In the genomic region with DNA sequence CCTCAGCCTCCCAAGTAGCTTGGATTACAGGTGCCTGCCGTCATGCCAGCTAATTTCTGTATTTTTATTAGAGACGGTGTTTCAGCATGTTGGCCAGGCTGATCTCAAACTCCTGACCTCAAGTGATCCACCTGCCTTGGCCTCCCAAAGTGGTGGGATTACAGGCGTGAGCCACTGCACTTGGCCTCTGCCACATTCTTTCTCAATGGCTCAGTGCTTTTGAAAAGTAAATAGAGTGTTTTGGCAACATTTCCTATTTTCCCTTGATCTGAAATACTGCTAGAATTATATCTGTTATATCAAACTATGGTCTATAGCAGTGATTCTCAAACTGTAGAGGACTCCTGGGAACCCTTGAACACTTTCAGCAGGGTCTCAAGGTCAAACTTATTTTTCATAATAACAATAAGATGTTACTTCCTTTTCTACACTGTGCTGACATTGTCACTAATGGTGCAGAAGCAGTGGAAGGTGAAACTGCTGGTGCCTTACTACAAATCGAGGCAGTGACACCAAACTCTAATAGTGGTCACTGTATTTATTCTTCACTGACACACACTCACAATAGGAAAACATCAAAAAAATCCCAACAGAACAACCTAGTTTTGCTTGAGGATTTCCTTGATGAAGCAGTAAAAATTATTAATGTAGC, we compare ENCODE assay signal across 15 cellular contexts. TPM values are rescaled to one million over a fixed set of nuclear protein-coding genes. Genes with fewer than 3 reads are reported as not detected.
DNase-seq lines count a peak whose midpoint lies in the region; ATAC-seq, FAIRE-seq and TF ChIP-seq lines count a peak whose summit lies in the region.
"Had no signal": no experiment of that assay in that cellular context is flagged by ENCODE, and none has a peak within 500 bp of the region (broad histone marks: within the 10 kb centered on the region; RNA-seq: fewer than 3 reads in every experiment).

No MANE protein-coding gene starts in this region.

- H3K4me2 ChIP-seq in A549: peak overlapping the region; percentile 42
- H3K4me2 ChIP-seq: GM23338 had no signal

- TF ChIP-seq EP300 in A549 (IDR thresholded peaks at IDR 0.05): no peak

- DNase-seq in A549 (ENCODE audit: low read depth in 1 of 2, low spot score in 1 of 2) (no peak), adipocyte (ENCODE audit: low read depth) (peak; percentile 44), GM10266 (ENCODE audit: extremely low spot score) (no peak), NCI-H2196 treated with DMSO at 0.1 percent for 48 hours (lab: John Stamatoyannopoulos, UW; ENCODE audit: unreplicated experiment) (no peak), erythroblast (lab: John Stamatoyannopoulos, UW) (no peak)
- DNase-seq: activated CD4-positive, alpha-beta T cell treated with anti-CD3 and anti-CD28 coated beads for 48 hours; AML-193; effector CD8-positive, alpha-beta T cell; NCI-H2171; SIG-M5; stimulated activated naive CD8-positive, alpha-beta T cell treated with anti-CD3 and anti-CD28 coated beads, Interleukin-15, Interleukin-2, amounts not matched to agents 100 U/mL and 50 U/mL, for 24 hours had no signal

- no peak overlapping the region for H3K9ac ChIP-seq in adipocyte (ENCODE audit: low read length)

- TF ChIP-seq RAD21 in A549 (conservative IDR thresholded peaks at IDR 0.05 in 1 of 2, IDR thresholded peaks at IDR 0.05 in 1 of 2): no peak

- no peak overlapping the region for H3K4me3 ChIP-seq in A549
- no peak overlapping the region for H3K4me3 ChIP-seq in adipocyte (ENCODE audit: low read length)
- H3K4me3 ChIP-seq: GM23338 had no signal

- CTCF ChIA-PET in A549 (lab: Yijun Ruan, JAX): interaction anchor here (11.6 kb wide), 1 partner anchor 20 kb away, joined by 68 read pairs; no protein-coding TSS in a partner anchor

- TF ChIP-seq CTCF in A549 (IDR thresholded peaks at IDR 0.05) (no peak), GM10266 (IDR thresholded peaks at IDR 0.05; ENCODE audit: control insufficient read depth, insufficient read depth, low read depth, missing control alignments) (no peak)

- TF ChIP-seq POLR2A in A549 (IDR thresholded peaks at IDR 0.05; ENCODE audit: low read length) (no peak), erythroblast (IDR thresholded peaks at IDR 0.05; ENCODE audit: low read length) (no peak)

- peaks cover 2% of the 10 kb centered on the region; the same call in 1 of the 3 replicates for H3K9me3 ChIP-seq in A549
- no peaks in the 10 kb centered on the region for H3K9me3 ChIP-seq in adipocyte (ENCODE audit: control insufficient read depth, low read length)

- no peaks in the 10 kb centered on the region for H3K27me3 ChIP-seq in adipocyte (replicated peaks; ENCODE audit: control insufficient read depth, insufficient read depth, low read length)

- WGBS in A549 (ENCODE audit: missing lambda C conversion rate): 40% methylated on average over 4 of the region's 4 CpGs

- POLR2A ChIA-PET in A549 (lab: Yijun Ruan, JAX): no interaction called here

- no peak for FAIRE-seq in A549 (lab: Jason Lieb, UNC)

- no peaks in the 10 kb centered on the region for H3K36me3 ChIP-seq in adipocyte (ENCODE audit: control insufficient read depth, insufficient read depth, low read length, severe bottlenecking)

- peak overlapping the region; percentile 45 to 74 for H3K27ac ChIP-seq in A549

- H3K4me1 ChIP-seq in A549: peaks cover 43% of the 10 kb centered on the region
- H3K4me1 ChIP-seq in adipocyte (ENCODE audit: control insufficient read depth, insufficient read depth, low read length): peaks cover 32% of the 10 kb centered on the region

- ATAC-seq in A549 (peak in 1 of 2 experiments; percentile 10; a peak in 2 of 6 replicates), GM19328 (IDR thresholded peaks at IDR 0.05; ENCODE audit: unreplicated experiment) (peak; percentile 73), HG03095 (IDR thresholded peaks at IDR 0.05; ENCODE audit: unreplicated experiment) (peak; percentile 92), HG03439 (IDR thresholded peaks at IDR 0.05; ENCODE audit: unreplicated experiment) (no peak)
- ATAC-seq: GM23338; stimulated activated naive CD8-positive, alpha-beta T cell treated with anti-CD3 and anti-CD28 coated beads, Interleukin-15, Interleukin-2, amounts not matched to agents 100 U/mL and 50 U/mL, for 24 hours had no signal

TF ChIP-seq in A549, 52 proteins besides CTCF, POLR2A, EP300 and RAD21:
- TF ChIP-seq, protein P1, sequence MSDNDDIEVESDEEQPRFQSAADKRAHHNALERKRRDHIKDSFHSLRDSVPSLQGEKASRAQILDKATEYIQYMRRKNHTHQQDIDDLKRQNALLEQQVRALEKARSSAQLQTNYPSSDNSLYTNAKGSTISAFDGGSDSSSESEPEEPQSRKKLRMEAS (IDR thresholded peaks at IDR 0.05): peak; percentile 43; the same call in 1 of the 2 replicates
- TF ChIP-seq KDM5A (IDR thresholded peaks at IDR 0.05) (no peak), ZSCAN20 (CRISPR knock-in tag; IDR thresholded peaks at IDR 0.05) (no peak), RFX5 (IDR thresholded peaks at IDR 0.05) (no peak), JUNB (IDR thresholded peaks at IDR 0.05) (peak; percentile 21; the same call in 1 of the 2 replicates), RCOR1 (IDR thresholded peaks at IDR 0.05; ENCODE audit: low read depth, low read length) (no peak), ZC3H11A (IDR thresholded peaks at IDR 0.05) (no peak)
- TF ChIP-seq, protein P2, sequence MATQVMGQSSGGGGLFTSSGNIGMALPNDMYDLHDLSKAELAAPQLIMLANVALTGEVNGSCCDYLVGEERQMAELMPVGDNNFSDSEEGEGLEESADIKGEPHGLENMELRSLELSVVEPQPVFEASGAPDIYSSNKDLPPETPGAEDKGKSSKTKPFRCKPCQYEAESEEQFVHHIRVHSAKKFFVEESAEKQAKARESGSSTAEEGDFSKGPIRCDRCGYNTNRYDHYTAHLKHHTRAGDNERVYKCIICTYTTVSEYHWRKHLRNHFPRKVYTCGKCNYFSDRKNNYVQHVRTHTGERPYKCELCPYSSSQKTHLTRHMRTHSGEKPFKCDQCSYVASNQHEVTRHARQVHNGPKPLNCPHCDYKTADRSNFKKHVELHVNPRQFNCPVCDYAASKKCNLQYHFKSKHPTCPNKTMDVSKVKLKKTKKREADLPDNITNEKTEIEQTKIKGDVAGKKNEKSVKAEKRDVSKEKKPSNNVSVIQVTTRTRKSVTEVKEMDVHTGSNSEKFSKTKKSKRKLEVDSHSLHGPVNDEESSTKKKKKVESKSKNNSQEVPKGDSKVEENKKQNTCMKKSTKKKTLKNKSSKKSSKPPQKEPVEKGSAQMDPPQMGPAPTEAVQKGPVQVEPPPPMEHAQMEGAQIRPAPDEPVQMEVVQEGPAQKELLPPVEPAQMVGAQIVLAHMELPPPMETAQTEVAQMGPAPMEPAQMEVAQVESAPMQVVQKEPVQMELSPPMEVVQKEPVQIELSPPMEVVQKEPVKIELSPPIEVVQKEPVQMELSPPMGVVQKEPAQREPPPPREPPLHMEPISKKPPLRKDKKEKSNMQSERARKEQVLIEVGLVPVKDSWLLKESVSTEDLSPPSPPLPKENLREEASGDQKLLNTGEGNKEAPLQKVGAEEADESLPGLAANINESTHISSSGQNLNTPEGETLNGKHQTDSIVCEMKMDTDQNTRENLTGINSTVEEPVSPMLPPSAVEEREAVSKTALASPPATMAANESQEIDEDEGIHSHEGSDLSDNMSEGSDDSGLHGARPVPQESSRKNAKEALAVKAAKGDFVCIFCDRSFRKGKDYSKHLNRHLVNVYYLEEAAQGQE (IDR thresholded peaks at IDR 0.05): no peak

RNA-seq across cellular contexts. Expression of a gene that starts 10.6 kb away (rescaled TPM):
- polyA plus RNA-seq in A549 (2011; rRNA removed) (2.2 and 2.7 TPM in 2 replicates), A549 (2017; fragmentation: RNase III; extraction: RNeasy Plus Mini Kit Qiagen cat#74134 plus additional on column Dnase treatment) (1.1 to 2.0 TPM (median 1.3 TPM) in 3 replicates)
- 1.1 and 1.2 TPM in 2 replicates for polyA plus RNA-seq in A549 (2012; cell fraction: cytosol; rRNA removed)
- 0.54 and 0.56 TPM in 2 replicates for polyA plus RNA-seq in A549 (2012; cell fraction: nucleus; rRNA removed)
- polyA minus RNA-seq in A549 (2011; rRNA and poly(A)+ RNA removed): 0.83 and 0.91 TPM in 2 replicates
